10 cellular contexts compared by ENCODE assay signal in the genomic region with DNA sequence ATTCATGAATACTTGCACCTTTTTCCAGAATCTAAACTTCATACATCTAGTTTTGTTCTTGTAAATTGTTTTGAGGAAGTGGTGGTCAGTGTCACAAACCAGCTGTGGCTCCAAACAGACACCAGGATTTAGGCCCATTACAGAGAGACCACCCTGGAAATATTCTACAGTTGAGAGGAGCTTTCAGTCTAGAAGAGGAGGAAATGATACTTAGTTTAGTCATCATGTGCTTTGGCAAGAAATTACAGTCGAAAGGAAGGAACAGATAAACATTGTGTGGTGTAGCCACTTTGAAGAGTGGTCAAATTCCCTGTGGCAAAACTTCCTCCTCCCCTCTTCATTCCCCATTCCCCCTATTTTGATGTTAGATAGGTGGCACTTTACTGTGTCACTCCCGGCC. TPM values are rescaled to one million over a fixed set of nuclear protein-coding genes. Genes with fewer than 3 reads are reported as not detected.
A peak's percentile ranks its signal among the peaks of the same experiment; 100 is the strongest.
DNase-seq lines count a peak whose midpoint lies in the region; ATAC-seq and TF ChIP-seq lines count a peak whose summit lies in the region.
"Had no signal": no experiment of that assay in that cellular context is flagged by ENCODE, and none has a peak within 500 bp of the region (broad histone marks: within the 10 kb centered on the region; RNA-seq: fewer than 3 reads in every experiment).

No MANE protein-coding gene starts in this region.

- H3K79me2 ChIP-seq in GM23248 (ENCODE audit: insufficient read depth): peaks cover 81% of the 10 kb centered on the region

- ATAC-seq in HG03439 (IDR thresholded peaks at IDR 0.05; ENCODE audit: unreplicated experiment): no peak

- peak overlapping the region; percentile 43 for H3K9ac ChIP-seq in GM23248

- in situ Hi-C loops in GM23248 (cut with MboI): no loop called here

- H2AFZ ChIP-seq in GM23248: no peak overlapping the region

- peak overlapping the region; percentile 75 for H3K4me2 ChIP-seq in GM23248 (ENCODE audit: unreplicated experiment)

- 0 out of 2 replicates have a peak, but pooled peaks cover 3% of the 10 kb centered on the region for H3K36me3 ChIP-seq in GM23248 (ENCODE audit: low read depth)

- H3K9me3 ChIP-seq in GM23248 (ENCODE audit: low read depth): no peaks in the 10 kb centered on the region

- H3K4me3 ChIP-seq in AG10803 (ENCODE audit: low read length) (no peak overlapping the region), GM23248 (peak overlapping the region; percentile 37), foreskin fibroblast (ENCODE audit: low read depth in 1 of 2, low read length in 2 of 2) (no peak overlapping the region)
- H3K4me3 ChIP-seq: dorsolateral prefrontal cortex had no signal

- H3K4me1 ChIP-seq in GM23248 (ENCODE audit: insufficient read depth): peaks cover 70% of the 10 kb centered on the region

- no peaks in the 10 kb centered on the region for H3K9me2 ChIP-seq in GM23248 (ENCODE audit: insufficient read depth)

- no peak for TF ChIP-seq CTCF in AG10803 (conservative IDR thresholded peaks at IDR 0.05; ENCODE audit: low read length)
- no peak for TF ChIP-seq CTCF in foreskin fibroblast (IDR thresholded peaks at IDR 0.05; ENCODE audit: low read depth, low read length)

- WGBS in GM23248 (ENCODE audit: low coverage in 1 of 2, low lambda C conversion rate in 2 of 2, missing lambda C conversion rate in 2 of 2), 2 experiments: 0 to 2% methylated on average over 2 of the region's 2 CpGs

- no peaks in the 10 kb centered on the region for H3K27me3 ChIP-seq in GM23248 (replicated peaks; ENCODE audit: insufficient read depth)
- H3K27me3 ChIP-seq: dorsolateral prefrontal cortex had no signal

- no peaks in the 10 kb centered on the region for H4K20me1 ChIP-seq in GM23248 (ENCODE audit: insufficient read depth)

- DNase-seq in AG10803 (ENCODE audit: low read depth): peak; percentile 63
- DNase-seq in GM23248: peak; percentile 83
- DNase-seq in OCI-M1 (lab: John Stamatoyannopoulos, UW): peak; percentile 71
- DNase-seq in foreskin fibroblast: peak; percentile 65 to 80
- DNase-seq in NCI-H2029 (lab: John Stamatoyannopoulos, UW): no peak
- no peak for DNase-seq in stimulated activated CD4-positive, alpha-beta T cell treated with anti-CD3 and anti-CD28 coated beads, Interleukin-4, amount 100 ng/mL, for 24 hours
- no peak for DNase-seq in NCI-H146 (lab: John Stamatoyannopoulos, UW)
- DNase-seq: DND-41, dorsolateral prefrontal cortex had no signal

- peaks cover 54% of the 10 kb centered on the region for H3F3A ChIP-seq in GM23248 (ENCODE audit: insufficient read depth)

- H3K27ac ChIP-seq in GM23248: peak overlapping the region; percentile 93
- H3K27ac ChIP-seq: dorsolateral prefrontal cortex had no signal

RNA-seq across cellular contexts. Expression of a gene that starts 15.7 kb away (rescaled TPM):
- total RNA-seq in GM23248 (2014; rRNA removed; shearing (Covaris generic)): 38.4 and 52.0 TPM in 2 replicates
- 24.0 and 25.1 TPM in 2 replicates for polyA plus RNA-seq in GM23248 (2016; fragmentation: Nextera tagmentation; extraction: Ambion mirVana)

Comparison
In these comparisons a context has a peak if more than half of its experiments do, and no peak if none do; other contexts are left out.
1. DNase-seq: peak in AG10803 (single experiment), GM23248 (single experiment), OCI-M1 (single experiment) and foreskin fibroblast (2 of 2); none in NCI-H2029 (single experiment), stimulated activated CD4-positive, alpha-beta T cell treated with anti-CD3 and anti-CD28 coated beads, Interleukin-4, amount 100 ng/mL, for 24 hours (single experiment) and NCI-H146 (single experiment).